In the genomic region with DNA sequence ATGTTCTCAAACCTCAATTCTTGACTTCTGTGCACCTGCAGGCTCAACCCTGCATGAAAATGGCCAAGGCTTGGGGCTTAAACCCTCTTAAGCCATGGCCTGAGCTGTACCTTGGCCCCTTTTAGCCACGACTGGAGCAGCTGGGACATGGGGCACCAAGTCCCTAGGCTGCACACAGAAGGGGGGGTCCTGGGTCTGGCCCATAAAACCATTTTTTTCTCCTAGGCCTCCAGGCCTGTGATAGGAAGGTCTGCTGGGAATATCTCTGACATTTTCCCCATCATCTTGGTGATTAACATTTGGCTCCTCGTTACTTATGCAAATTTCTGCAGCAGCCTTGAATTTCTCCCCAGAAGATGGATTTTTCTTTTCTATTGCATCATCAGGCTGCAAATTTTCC, we compare ENCODE assay signal across 6 cellular contexts.
"Had no signal": no experiment of that assay in that cellular context is flagged by ENCODE, and none has a peak within 500 bp of the region (broad histone marks: within the 10 kb centered on the region; RNA-seq: fewer than 3 reads in every experiment).

No MANE protein-coding gene starts in this region.

- H3K9ac ChIP-seq: KMS-11 had no signal

- DNase-seq: IMR-90, KG1 had no signal

- H3K4me2 ChIP-seq: KMS-11 had no signal

- H3K27ac ChIP-seq: HL-60, KMS-11 had no signal

- ATAC-seq: K562 had no signal

- H3K4me3 ChIP-seq: K562 had no signal

- FAIRE-seq: HTR-8/SVneo, K562 had no signal
